Comparison of ENCODE assay signal across 24 cellular contexts in the genomic region with DNA sequence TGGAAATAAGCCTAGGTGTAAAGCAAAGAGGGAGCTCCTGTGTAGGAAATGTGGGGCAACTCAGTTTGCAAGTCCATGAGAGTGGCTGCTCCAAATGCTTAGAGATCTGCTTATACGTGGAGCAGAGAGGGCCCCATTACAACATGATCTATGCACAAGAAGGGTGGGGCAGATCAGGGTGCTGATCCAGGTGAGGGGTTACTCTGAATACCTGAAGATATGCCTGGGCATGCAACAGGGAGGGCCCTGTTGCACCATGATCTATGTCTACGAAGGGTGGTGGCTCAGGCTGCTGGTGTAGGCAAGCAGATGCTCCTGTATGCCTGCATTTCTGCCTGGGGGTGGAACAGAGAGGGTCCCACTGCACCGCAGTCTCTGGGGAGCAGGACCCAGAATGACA.
DNase-seq lines count a peak whose midpoint lies in the region; ATAC-seq, FAIRE-seq and TF ChIP-seq lines count a peak whose summit lies in the region.
"Had no signal": no experiment of that assay in that cellular context is flagged by ENCODE, and none has a peak within 500 bp of the region (broad histone marks: within the 10 kb centered on the region; RNA-seq: fewer than 3 reads in every experiment).

No MANE protein-coding gene starts in this region.

- H3K36me3 ChIP-seq in bronchial epithelial cell (ENCODE audit: control insufficient read depth, insufficient read depth, low read length) = no peaks in the 10 kb centered on the region
- H3K36me3 ChIP-seq: BE2C; BLaER1 treated with 17β-estradiol and CSF1 and Interleukin-3, amounts not matched to agents 10 nM and 100 nM; HAP-1 had no signal

- intact Hi-C loops in posterior vena cava (cut with DNase I) = no loop called here

- H3K4me3 ChIP-seq in bronchial epithelial cell (ENCODE audit: low read depth, low read length) = no peak overlapping the region
- H3K4me3 ChIP-seq: A549; BLaER1 treated with 17β-estradiol and CSF1 and Interleukin-3, amounts not matched to agents 10 nM and 100 nM; GM12878; HAP-1 had no signal

- TF ChIP-seq CTCF in bronchial epithelial cell (IDR thresholded peaks at IDR 0.05; ENCODE audit: insufficient read depth, low read length, severe bottlenecking) = no peak

- FAIRE-seq in bronchial epithelial cell (lab: Jason Lieb, UNC) = no peak
- FAIRE-seq: A549, D721Med, GM12878, H54 had no signal

- peak; percentile 68 for ATAC-seq in esophagus mucosa
- ATAC-seq: A549, GM12878 had no signal

- peak; percentile 21 for DNase-seq in bronchial epithelial cell (ENCODE audit: low read depth)
- DNase-seq in posterior vena cava (ENCODE audit: low spot score) = peak; percentile 43
- DNase-seq in ureter (ENCODE audit: low spot score) = no peak
- DNase-seq in stimulated activated CD4-positive, alpha-beta T cell treated with anti-CD3 and anti-CD28 coated beads, Interleukin-4, amount 100 ng/mL, for 1 hour = no peak
- no peak for DNase-seq in T-helper 1 cell
- DNase-seq: 8988T; ACHN; AML-193; BE2C; CD4-positive, alpha-beta T cell; CD8-positive, alpha-beta memory T cell; DMS 273 treated with DMSO at 0.1 percent for 48 hours; DMS79; EL; GDM1; GOT3; HFFc6 had no signal

- H3K27me3 ChIP-seq in bronchial epithelial cell (ENCODE audit: control insufficient read depth, insufficient read depth, low read length) = no peaks in the 10 kb centered on the region
- H3K27me3 ChIP-seq: BE2C; BLaER1 treated with 17β-estradiol and CSF1 and Interleukin-3, amounts not matched to agents 10 nM and 100 nM had no signal

Comparison
In these comparisons a context has a peak if more than half of its experiments do, and no peak if none do; other contexts are left out.
1. DNase-seq: peak in bronchial epithelial cell (single experiment) and posterior vena cava (single experiment); none in ureter (single experiment), stimulated activated CD4-positive, alpha-beta T cell treated with anti-CD3 and anti-CD28 coated beads, Interleukin-4, amount 100 ng/mL, for 1 hour (single experiment) and T-helper 1 cell (0 of 5).